In genomic region chr4:109395694-109396093, GRCh38 we compare ENCODE assay signal across 26 cellular contexts. TPM values are rescaled to one million over a fixed set of nuclear protein-coding genes. Genes with fewer than 3 reads are reported as not detected.
DNase-seq lines count a peak whose midpoint lies in the region; ATAC-seq and TF ChIP-seq lines count a peak whose summit lies in the region.
"Had no signal": no experiment of that assay in that cellular context is flagged by ENCODE, and none has a peak within 500 bp of the region (broad histone marks: within the 10 kb centered on the region; RNA-seq: fewer than 3 reads in every experiment).

No MANE protein-coding gene starts in this region.

- H3K9me3 ChIP-seq in DOHH2 (ENCODE audit: control insufficient read depth, insufficient read depth, low read length) = no peaks in the 10 kb centered on the region
- H3K9me3 ChIP-seq in HEK293 (ENCODE audit: control insufficient read depth, insufficient read depth, low read depth, low read length) = no peaks in the 10 kb centered on the region
- H3K9me3 ChIP-seq: BLaER1, HAP-1, SJCRH30 had no signal

- CTCF ChIA-PET in HEK293 (lab: Yijun Ruan, JAX) = no interaction called here

- no peaks in the 10 kb centered on the region for H3K9me3 Mint-ChIP-seq in mesothelial cell of epicardium

- peak overlapping the region; percentile 44 for H3K4me2 ChIP-seq in DOHH2 (ENCODE audit: low read length)
- H3K4me2 ChIP-seq: BLaER1, KMS-11 had no signal

- POLR2A ChIA-PET in HEK293 (lab: Yijun Ruan, JAX) = no interaction called here

- H3K27ac ChIP-seq in DOHH2 (ENCODE audit: low read depth, low read length) (peak overlapping the region; percentile 45), HEK293 (ENCODE audit: extremely low read depth, low read depth, low read length) (no peak overlapping the region)
- H3K27ac ChIP-seq: BLaER1, KMS-11, SJCRH30 had no signal

- TF ChIP-seq CTCF in DOHH2 (IDR thresholded peaks at IDR 0.05; ENCODE audit: low read depth, low read length, poor library complexity, severe bottlenecking) = no peak
- TF ChIP-seq CTCF in HEK293 (tag by site-specific recombination; IDR thresholded peaks at IDR 0.05) = no peak
- no peak for TF ChIP-seq CTCF in choroid plexus epithelial cell (conservative IDR thresholded peaks at IDR 0.05; ENCODE audit: low read depth, low read length)
- no peak for TF ChIP-seq CTCF in mesothelial cell of epicardium (IDR thresholded peaks at IDR 0.05; ENCODE audit: unreplicated experiment)

- H3K79me2 ChIP-seq in DOHH2 (ENCODE audit: control insufficient read depth, low read length) = no peaks in the 10 kb centered on the region

- no peaks in the 10 kb centered on the region for H3K36me3 Mint-ChIP-seq in mesothelial cell of epicardium
- H3K36me3 Mint-ChIP-seq: CD4-positive, CD25-positive, alpha-beta regulatory T cell had no signal

- no peaks in the 10 kb centered on the region for H3F3A ChIP-seq in DOHH2 (ENCODE audit: control insufficient read depth, insufficient read depth)

- DNase-seq in choroid plexus epithelial cell (ENCODE audit: low read depth) (peak; percentile 5), mesothelial cell of epicardium (ENCODE audit: low spot score in 2 of 2, unreplicated experiment in 2 of 2) (no peak), midbrain (lab: John Stamatoyannopoulos, UW) (no peak), NCI-H1048 (lab: John Stamatoyannopoulos, UW) (no peak)
- DNase-seq in effector CD8-positive, alpha-beta T cell (lab: John Stamatoyannopoulos, UW) = no peak
- DNase-seq: CD4-positive, CD25-positive, alpha-beta regulatory T cell; DMS153; DND-41; GOT3; MM.1S; NCI-H1092; NCI-H1436; NCI-H187; NCI-H2081 treated with DMSO at 0.1 percent for 48 hours; NCI-H2171; NCI-H524; NCI-H748 treated with DMSO at 0.1 percent for 48 hours; NK-92 treated with Interleukin-12 subunit alpha and Interleukin-12 subunit beta, amount 100 ng/mL, for 24 hours; PC-3; SJCRH30 had no signal

- no peaks in the 10 kb centered on the region for H3K9me2 ChIP-seq in DOHH2 (replicated peaks; ENCODE audit: control insufficient read depth, low read length)

- ATAC-seq in SK-N-SH treated with all-trans-retinoic acid at 6 μM for 48 hours = no peak
- ATAC-seq: PC-3 had no signal

- H3K36me3 ChIP-seq in DOHH2 (ENCODE audit: control insufficient read depth, low read length) (no peaks in the 10 kb centered on the region), HEK293 (ENCODE audit: control insufficient read depth in 2 of 2, insufficient read depth in 1 of 2, low read length in 2 of 2) (no peaks in the 10 kb centered on the region)
- H3K36me3 ChIP-seq: BLaER1, HAP-1, SJCRH30 had no signal

- H3K27me3 Mint-ChIP-seq in mesothelial cell of epicardium (ENCODE audit: low read depth) = no peaks in the 10 kb centered on the region

- H3K27me3 ChIP-seq in DOHH2 (ENCODE audit: control insufficient read depth, low read length) = no peaks in the 10 kb centered on the region
- H3K27me3 ChIP-seq: BLaER1, SJCRH30 had no signal

- no peak overlapping the region for H3K4me3 Mint-ChIP-seq in mesothelial cell of epicardium
- H3K4me3 Mint-ChIP-seq: CD4-positive, CD25-positive, alpha-beta regulatory T cell had no signal

- peaks cover 32% of the 10 kb centered on the region for H3K4me1 ChIP-seq in DOHH2 (ENCODE audit: control insufficient read depth, low read length)
- H3K4me1 ChIP-seq in HEK293 (ENCODE audit: control insufficient read depth, insufficient read depth, low read length) = no peaks in the 10 kb centered on the region
- H3K4me1 ChIP-seq: BLaER1, HAP-1, SJCRH30 had no signal

- peaks cover 20% of the 10 kb centered on the region for H3K4me1 Mint-ChIP-seq in mesothelial cell of epicardium
- H3K4me1 Mint-ChIP-seq: CD4-positive, CD25-positive, alpha-beta regulatory T cell had no signal

- H3K27ac Mint-ChIP-seq in mesothelial cell of epicardium = peak overlapping the region; percentile 16
- H3K27ac Mint-ChIP-seq: CD4-positive, CD25-positive, alpha-beta regulatory T cell had no signal

- H3K4me3 ChIP-seq in DOHH2 (ENCODE audit: low read length) (peak overlapping the region; percentile 46), HEK293 (ENCODE audit: low read depth, low read length) (no peak overlapping the region), choroid plexus epithelial cell (ENCODE audit: low read depth, low read length) (no peak overlapping the region)
- H3K4me3 ChIP-seq: BLaER1, HAP-1, SJCRH30 had no signal

- H4K20me1 ChIP-seq in DOHH2 (ENCODE audit: control insufficient read depth, insufficient read depth, low read depth, low read length) = no peaks in the 10 kb centered on the region
- H4K20me1 ChIP-seq: BLaER1 had no signal

TF ChIP-seq in HEK293, 187 proteins besides CTCF, POLR2A, EP300 and RAD21:
- peak; percentile 42; the same call in 1 of the 2 replicates for TF ChIP-seq ZBTB17 (tag by site-specific recombination; IDR thresholded peaks at IDR 0.05)
- peak; percentile 26; the same call in 1 of the 2 replicates for TF ChIP-seq ZIC2 (tag by site-specific recombination; IDR thresholded peaks at IDR 0.05)
- peak; percentile 51; the same call in 1 of the 2 replicates for TF ChIP-seq ZNF600 (tag by site-specific recombination; IDR thresholded peaks at IDR 0.05)
- TF ChIP-seq ZNF513 (tag by site-specific recombination; IDR thresholded peaks at IDR 0.05) = no peak

TF ChIP-seq in SK-N-SH treated with all-trans-retinoic acid at 6 μM for 48 hours, 23 proteins besides CTCF, POLR2A, EP300 and RAD21:
- TF ChIP-seq PPARA (CRISPR knock-in tag; IDR thresholded peaks at IDR 0.05; ENCODE audit: borderline replicate concordance) = no peak
- TF ChIP-seq BACH2 (CRISPR knock-in tag; IDR thresholded peaks at IDR 0.05; ENCODE audit: borderline replicate concordance) = no peak
- TF ChIP-seq RARB (CRISPR knock-in tag; IDR thresholded peaks at IDR 0.05) = no peak
- no peak for TF ChIP-seq TCF4 (CRISPR knock-in tag; IDR thresholded peaks at IDR 0.05; ENCODE audit: borderline replicate concordance)
- no peak for TF ChIP-seq ZNF8 (CRISPR knock-in tag; IDR thresholded peaks at IDR 0.05)
- no peak for TF ChIP-seq ZFP30 (CRISPR knock-in tag; IDR thresholded peaks at IDR 0.05)
- TF ChIP-seq ZNF70 (CRISPR knock-in tag; IDR thresholded peaks at IDR 0.05) = no peak
- no peak for TF ChIP-seq ZFP3 (CRISPR knock-in tag; IDR thresholded peaks at IDR 0.05)
- no peak for TF ChIP-seq ESRRG (CRISPR knock-in tag; IDR thresholded peaks at IDR 0.05)
- no peak for TF ChIP-seq POU6F1 (CRISPR knock-in tag; IDR thresholded peaks at IDR 0.05; ENCODE audit: borderline replicate concordance, low read depth)
- no peak for TF ChIP-seq ISL1 (CRISPR knock-in tag; IDR thresholded peaks at IDR 0.05)
- no peak for TF ChIP-seq CREB5 (CRISPR knock-in tag; IDR thresholded peaks at IDR 0.05; ENCODE audit: low read depth)
- TF ChIP-seq PATZ1 (CRISPR knock-in tag; IDR thresholded peaks at IDR 0.05; ENCODE audit: borderline replicate concordance) = no peak
- TF ChIP-seq OSR1 (CRISPR knock-in tag; IDR thresholded peaks at IDR 0.05) = no peak
- no peak for TF ChIP-seq TOX (CRISPR knock-in tag; IDR thresholded peaks at IDR 0.05; ENCODE audit: borderline replicate concordance)
- no peak for TF ChIP-seq SNAI2 (CRISPR knock-in tag; IDR thresholded peaks at IDR 0.05)

RNA-seq across cellular contexts. Expression of gene SEC24B, which starts 37.9 kb away (rescaled TPM):
- total RNA-seq in mesothelial cell of epicardium = 50.7 to 53.6 TPM (median 52.7 TPM) in 3 replicates
